In genomic region chr22:38657248-38657909, GRCh38 we compare ENCODE assay signal across 8 cellular contexts. TPM values are rescaled to one million over a fixed set of nuclear protein-coding genes. Genes with fewer than 3 reads are reported as not detected.
DNase-seq lines count a peak whose midpoint lies in the region; ATAC-seq and TF ChIP-seq lines count a peak whose summit lies in the region.

No MANE protein-coding gene starts in this region.

- peak overlapping the region; percentile 95 for H3K27ac ChIP-seq in muscle layer of colon (ENCODE audit: low read depth, low read length)
- no peak overlapping the region for H3K27ac ChIP-seq in thymus (ENCODE audit: low read depth)

- peak overlapping the region; percentile 60 for H3K9ac ChIP-seq in muscle layer of colon (ENCODE audit: low read length)

- 23% methylated on average over 10 of the region's 10 CpGs for whole genome bisulfite sequencing in thymus

- H3K4me1 ChIP-seq in muscle layer of colon (ENCODE audit: insufficient read depth, low read length) (peaks cover 10% of the 10 kb centered on the region), thymus (ENCODE audit: control insufficient read depth, insufficient read depth, low read length) (peaks cover 11% of the 10 kb centered on the region)

- no peak for TF ChIP-seq CTCF in GM12875 (IDR thresholded peaks at IDR 0.05; ENCODE audit: borderline replicate concordance, insufficient read depth, low read depth, low read length)
- no peak for TF ChIP-seq CTCF in WI38 (IDR thresholded peaks at IDR 0.05; ENCODE audit: low read depth, low read length)

- peak overlapping the region; percentile 91 for H3K4me3 ChIP-seq in GM12875 (ENCODE audit: low read depth, low read length)
- peak overlapping the region; percentile 71 for H3K4me3 ChIP-seq in WI38 (ENCODE audit: low read depth, low read length)
- peak overlapping the region; percentile 75 to 97 for H3K4me3 ChIP-seq in muscle layer of colon (ENCODE audit: low read depth in 1 of 2, low read length in 2 of 2)
- peak overlapping the region; percentile 78 for H3K4me3 ChIP-seq in thymus (ENCODE audit: low read length)

- DNase-seq in ecto neural progenitor cell (ENCODE audit: low spot score) (peak; percentile 51), GDM1 (lab: John Stamatoyannopoulos, UW) (no peak)

- ATAC-seq in HG03460 (IDR thresholded peaks at IDR 0.05; ENCODE audit: unreplicated experiment) = peak; percentile 45
- ATAC-seq in HG02884 (IDR thresholded peaks at IDR 0.05; ENCODE audit: unreplicated experiment) = no peak

- H3K27me3 ChIP-seq in muscle layer of colon (ENCODE audit: control insufficient read depth in 1 of 2, insufficient read depth in 2 of 2, low read length in 2 of 2) = no peaks in the 10 kb centered on the region
- no peaks in the 10 kb centered on the region for H3K27me3 ChIP-seq in thymus (ENCODE audit: control insufficient read depth, insufficient read depth)

- H3K9me3 ChIP-seq in muscle layer of colon (ENCODE audit: low read length) (no peaks in the 10 kb centered on the region), thymus (ENCODE audit: control insufficient read depth) (no peaks in the 10 kb centered on the region)

- no peaks in the 10 kb centered on the region for H3K36me3 ChIP-seq in muscle layer of colon (ENCODE audit: insufficient read depth, low read length)
- H3K36me3 ChIP-seq in thymus (ENCODE audit: control insufficient read depth, insufficient read depth) = peaks cover 6% of the 10 kb centered on the region

RNA-seq across cellular contexts. Expression of gene CBY1, which starts 0.9 kb away (rescaled TPM):
- 41.1 TPM for polyA plus RNA-seq in thymus

RNA-seq across cellular contexts. Expression of gene FAM227A, which starts 1.2 kb away (rescaled TPM):
- polyA plus RNA-seq in thymus = 0.73 TPM

RNA-seq across cellular contexts. Expression of gene TOMM22, which starts 24.4 kb away (rescaled TPM):
- polyA plus RNA-seq in thymus = 38.9 TPM

RNA-seq across cellular contexts. Expression of gene JOSD1, which starts 43.4 kb away (rescaled TPM):
- polyA plus RNA-seq in thymus = 27.8 TPM

RNA-seq across cellular contexts. Expression of gene GTPBP1, which starts 48.4 kb away (rescaled TPM):
- 16.2 TPM for polyA plus RNA-seq in thymus
